ENCODE assay signal across 29 cellular contexts in the genomic region with DNA sequence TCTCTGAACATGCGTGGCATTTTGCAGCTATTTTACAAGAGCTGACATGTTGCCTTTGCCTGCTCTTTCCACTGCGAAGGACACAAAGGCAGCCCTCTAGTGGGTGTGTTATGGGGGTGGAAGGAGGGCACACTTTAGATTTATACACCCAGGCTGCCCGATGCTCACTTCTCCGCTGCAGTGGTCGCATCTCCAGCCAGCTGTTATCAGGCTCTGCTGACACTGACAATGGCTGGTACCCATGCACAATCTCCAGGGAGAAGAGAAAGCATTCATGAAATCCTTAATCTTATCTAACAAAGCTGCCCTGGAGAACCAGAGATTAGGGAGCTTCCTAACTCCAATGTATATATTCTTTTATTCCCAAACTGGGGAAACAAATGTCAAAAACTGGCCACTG.
"Had no signal": no experiment of that assay in that cellular context is flagged by ENCODE, and none has a peak within 500 bp of the region (broad histone marks: within the 10 kb centered on the region; RNA-seq: fewer than 3 reads in every experiment).

No MANE protein-coding gene starts in this region.

- H3K4me1 ChIP-seq: lower lobe of right lung, testis, vagina had no signal

- H3K9me3 ChIP-seq: left lung, lower lobe of right lung, ovary, testis, thyroid gland, transverse colon, upper lobe of left lung, vagina had no signal

- DNase-seq: hypothalamus; immature natural killer cell; kidney; left colon; left lung; lower lobe of right lung; mammary epithelial cell; mesenchymal stem cell; naive B cell; natural killer cell; nephron progenitor cell; ovary; right cardiac atrium; stimulated activated CD4-positive, alpha-beta T cell treated with anti-CD3 and anti-CD28 coated beads, Interleukin-1b, Interleukin-23, amount 100 ng/mL, for 48 hours; stimulated activated CD4-positive, alpha-beta T cell treated with anti-CD3 and anti-CD28 coated beads, Interleukin-2, amount 100 ng/mL, for 48 hours; stimulated activated CD4-positive, alpha-beta T cell treated with anti-CD3 and anti-CD28 coated beads, Interleukin-4, amount 100 ng/mL, for 4 hours; stimulated activated CD8-positive, alpha-beta memory T cell treated with anti-CD3 and anti-CD28 coated beads, Interleukin-4, amount 100 ng/mL, for 48 hours; stimulated activated naive CD4-positive, alpha-beta T cell treated with Interleukin-2 at 50 U/mL for 16 hours; stimulated activated naive CD8-positive, alpha-beta T cell treated with anti-CD3 and anti-CD28 coated beads, Interleukin-15, amount 100 ng/mL, for 72 hours; substantia nigra; testis; thyroid gland; transverse colon; upper lobe of left lung had no signal

- H3K27me3 ChIP-seq: left lung, ovary, testis, thyroid gland, transverse colon, upper lobe of left lung, vagina had no signal

- H3K36me3 ChIP-seq: left lung, lower lobe of right lung, ovary, thyroid gland, upper lobe of left lung, vagina had no signal

- H3K27ac ChIP-seq: left lung, lower lobe of right lung, ovary, skin epidermis, testis, thyroid gland, transverse colon, upper lobe of left lung, vagina had no signal

- FAIRE-seq: islet of Langerhans, kidney had no signal

- H3K4me3 ChIP-seq: left lung, lower lobe of right lung, ovary, skin epidermis, testis, thyroid gland, transverse colon, upper lobe of left lung, vagina had no signal

- ATAC-seq: left colon; left lung; natural killer cell; right cardiac atrium; sciatic nerve; stimulated activated memory B cell treated with anti-CD40 and anti-IgM and Interleukin-4, amounts not matched to agents 10 μg/mL and 1 μg/mL and 100 μg/mL, for 72 hours; stimulated activated naive CD8-positive, alpha-beta T cell treated with anti-CD3 and anti-CD28 coated beads, Interleukin-15, amount 100 ng/mL, for 72 hours had no signal
